Comparison of ENCODE assay signal across 8 cellular contexts in genomic region chr1:108961752-108962486, GRCh38.
DNase-seq lines count a peak whose midpoint lies in the region; ATAC-seq and TF ChIP-seq lines count a peak whose summit lies in the region.

No MANE protein-coding gene starts in this region.

- ATAC-seq in RWPE2 (ENCODE audit: low read depth), result no peak

- no peaks in the 10 kb centered on the region for H3K4me1 ChIP-seq in RWPE2 (ENCODE audit: insufficient read depth, poor library complexity, severe bottlenecking)

- peak overlapping the region; percentile 69 for H3K27ac ChIP-seq in RWPE2 (ENCODE audit: poor library complexity, severe bottlenecking)

- peaks cover 13% of the 10 kb centered on the region; the same call in 1 of the 2 replicates for H3K36me3 ChIP-seq in RWPE2 (ENCODE audit: low read depth)

- no peaks in the 10 kb centered on the region for H3K9me3 ChIP-seq in RWPE2 (ENCODE audit: severe bottlenecking)

- DNase-seq in RWPE2 (ENCODE audit: low spot score), result no peak
- DNase-seq in fibroblast of mammary gland (ENCODE audit: low read depth), result peak; percentile 2
- no peak for DNase-seq in skeletal muscle cell (ENCODE audit: low read depth)
- no peak for DNase-seq in GM20000 (ENCODE audit: low spot score)
- DNase-seq in stimulated activated naive CD4-positive, alpha-beta T cell treated with Interleukin-2 at 50 U/mL for 16 hours (lab: John Stamatoyannopoulos, UW), result no peak
- no peak for DNase-seq in HPDE6-E6E7 (ENCODE audit: extremely low spot score)
- DNase-seq in NCI-H226, result no peak

- TF ChIP-seq CTCF in GM12875 (IDR thresholded peaks at IDR 0.05; ENCODE audit: borderline replicate concordance, insufficient read depth, low read depth, low read length) (no peak), RWPE2 (IDR thresholded peaks at IDR 0.05; ENCODE audit: poor library complexity, severe bottlenecking) (no peak), fibroblast of mammary gland (conservative IDR thresholded peaks at IDR 0.05; ENCODE audit: control insufficient read depth, insufficient read depth, low read depth, low read length) (no peak), GM20000 (IDR thresholded peaks at IDR 0.05; ENCODE audit: extremely low read depth, missing control alignments) (no peak)

- no peaks in the 10 kb centered on the region for H3K27me3 ChIP-seq in RWPE2 (ENCODE audit: insufficient read depth, poor library complexity, severe bottlenecking)

- H3K4me3 ChIP-seq in GM12875 (ENCODE audit: low read depth, low read length), result peak overlapping the region; percentile 81
- H3K4me3 ChIP-seq in RWPE2 (ENCODE audit: severe bottlenecking), result peak overlapping the region; percentile 88
- peak overlapping the region; percentile 60 for H3K4me3 ChIP-seq in fibroblast of mammary gland (ENCODE audit: control insufficient read depth, low read depth, low read length)
- peak overlapping the region; percentile 71 for H3K4me3 ChIP-seq in skeletal muscle cell (ENCODE audit: low read depth, low read length)
